In genomic region chr9:130183133-130183762, GRCh38 we compare ENCODE assay signal across 10 cellular contexts. TPM values are rescaled to one million over a fixed set of nuclear protein-coding genes. Genes with fewer than 3 reads are reported as not detected.
DNase-seq lines count a peak whose midpoint lies in the region; ATAC-seq and TF ChIP-seq lines count a peak whose summit lies in the region.
"Had no signal": no experiment of that assay in that cellular context is flagged by ENCODE, and none has a peak within 500 bp of the region (broad histone marks: within the 10 kb centered on the region; RNA-seq: fewer than 3 reads in every experiment).

No MANE protein-coding gene starts in this region.

- no peak overlapping the region for H2AFZ ChIP-seq in HCT116 (ENCODE audit: low read depth, low read length, poor library complexity, severe bottlenecking)

- POLR2A ChIA-PET in HCT116 (lab: Charles Lee), result no interaction called here

- H3K9ac ChIP-seq in HCT116 (ENCODE audit: low read length), result peak overlapping the region; percentile 45; the same call in 1 of the 2 replicates
- H3K9ac ChIP-seq: KMS-11 had no signal

- no peaks in the 10 kb centered on the region for H3K27me3 Mint-ChIP-seq in natural killer cell (ENCODE audit: low read depth in 2 of 2)
- H3K27me3 Mint-ChIP-seq in activated T-cell treated with anti-CD3 and anti-CD28 coated beads, Interleukin-2, amount 50 U/mL, for 24 hours, result no peaks in the 10 kb centered on the region

- H3K9me3 ChIP-seq in HCT116 (ENCODE audit: control insufficient read depth in 1 of 2, insufficient read depth in 1 of 2, low read depth in 1 of 2, low read length in 2 of 2) (no peaks in the 10 kb centered on the region), ascending aorta (no peaks in the 10 kb centered on the region), stomach (no peaks in the 10 kb centered on the region)

- peaks cover 5% of the 10 kb centered on the region; the same call in 1 of the 2 replicates for H4K20me1 ChIP-seq in HCT116 (ENCODE audit: insufficient read depth)

- H3K9me2 ChIP-seq in HCT116 (ENCODE audit: insufficient read depth), result no peaks in the 10 kb centered on the region

- H3K27ac Mint-ChIP-seq in natural killer cell, result no peak overlapping the region
- H3K27ac Mint-ChIP-seq in activated T-cell treated with anti-CD3 and anti-CD28 coated beads, Interleukin-2, amount 50 U/mL, for 24 hours, result no peak overlapping the region

- intact Hi-C loops in HCT116 (cut with micrococcal nuclease), result no loop called here
- intact Hi-C loops in ascending aorta (cut with DNase I), result no loop called here
- intact Hi-C loops in stomach (cut with DNase I; ENCODE audit: low total_unique reads), result no loop called here
- intact Hi-C loops in natural killer cell (cut with micrococcal nuclease), result no loop called here

- ATAC-seq in HCT116, result no peak
- ATAC-seq in natural killer cell, result no peak

- RAD21 ChIA-PET in HCT116 (lab: Charles Lee; ENCODE audit: low non-redundant PET in 1 of 2, low total read pairs in 2 of 2, uncharacterized antibody in 2 of 2, unreplicated experiment in 2 of 2), result no interaction called here

- H3K27ac ChIP-seq in HCT116 (ENCODE audit: low read depth, low read length) (peak overlapping the region; percentile 50), ascending aorta (peak overlapping the region; percentile 89 to 90), stomach (peak overlapping the region; percentile 11 to 90 (median 84))
- H3K27ac ChIP-seq: KMS-11 had no signal

- H3K4me1 ChIP-seq in HCT116 (ENCODE audit: control insufficient read depth in 1 of 2, insufficient read depth in 2 of 2, low read length in 2 of 2) (peaks cover 24 to 55% of the 10 kb centered on the region in 2 experiments), ascending aorta (peaks cover 34 to 52% of the 10 kb centered on the region in 2 donors), stomach (peaks cover 17 to 65% (median 47%) of the 10 kb centered on the region in 4 donors)

- H3K36me3 ChIP-seq in HCT116 (ENCODE audit: control insufficient read depth in 1 of 2, insufficient read depth in 2 of 2, low read length in 2 of 2) (no peaks in the 10 kb centered on the region), ascending aorta (no peaks in the 10 kb centered on the region), stomach (no peaks in the 10 kb centered on the region)

- H3K79me2 ChIP-seq in HCT116 (ENCODE audit: insufficient read depth, low read length), result peaks cover 96% of the 10 kb centered on the region

- H3K4me3 Mint-ChIP-seq in natural killer cell, result no peak overlapping the region
- H3K4me3 Mint-ChIP-seq in activated T-cell treated with anti-CD3 and anti-CD28 coated beads, Interleukin-2, amount 50 U/mL, for 24 hours, result no peak overlapping the region

- 33 to 55% (median 37%) methylated on average over 6 to 7 of the region's 7 CpGs for WGBS in stomach, 5 donors

- DNase-seq in HCT116 (ENCODE audit: low read depth, low spot score), result no peak
- DNase-seq in ascending aorta (ENCODE audit: low spot score in 2 of 2), result peak in 1 of 2 donors; percentile 89
- peak; percentile 66 for DNase-seq in iPS-NIHi11 (ENCODE audit: low spot score)
- DNase-seq in stomach, result no peak
- no peak for DNase-seq in natural killer cell
- DNase-seq in KBM-7, result no peak
- no peak for DNase-seq in activated T-cell treated with anti-CD3 and anti-CD28 coated beads, Interleukin-2, amount 50 U/mL, for 24 hours
- DNase-seq in NCI-H1436 treated with DMSO at 0.1 percent for 48 hours (lab: John Stamatoyannopoulos, UW), result no peak
- DNase-seq: effector CD8-positive, alpha-beta T cell had no signal

- no peak overlapping the region for H3K4me3 ChIP-seq in HCT116 (replicated peaks in 1 of 2; ENCODE audit: low read depth in 1 of 2, low read length in 2 of 2)
- H3K4me3 ChIP-seq in ascending aorta, result peak overlapping the region in 1 of 2 donors; percentile 30
- H3K4me3 ChIP-seq in stomach, result peak overlapping the region in 1 of 4 donors; percentile 4

- TF ChIP-seq RAD21 in HCT116 (IDR thresholded peaks at IDR 0.05; ENCODE audit: low read depth), result no peak

- H3K4me1 Mint-ChIP-seq in natural killer cell, result peaks cover 0 to 10% of the 10 kb centered on the region in 2 donors
- no peaks in the 10 kb centered on the region for H3K4me1 Mint-ChIP-seq in activated T-cell treated with anti-CD3 and anti-CD28 coated beads, Interleukin-2, amount 50 U/mL, for 24 hours (ENCODE audit: low read depth)

- BruUV-seq in HCT116 (replicated peaks; lab: Mats Ljungman, UMichigan), result no TSS peak

- no peak for TF ChIP-seq EP300 in stomach (IDR thresholded peaks at IDR 0.05)

- H3K27me3 ChIP-seq in HCT116 (ENCODE audit: insufficient read depth, low read length) (no peaks in the 10 kb centered on the region), ascending aorta (no peaks in the 10 kb centered on the region), stomach (no peaks in the 10 kb centered on the region)

- peak overlapping the region; percentile 62 for H3K4me2 ChIP-seq in HCT116 (ENCODE audit: low read length)
- H3K4me2 ChIP-seq: KMS-11 had no signal

- H3K9me3 Mint-ChIP-seq in natural killer cell, result no peaks in the 10 kb centered on the region
- no peaks in the 10 kb centered on the region for H3K9me3 Mint-ChIP-seq in activated T-cell treated with anti-CD3 and anti-CD28 coated beads, Interleukin-2, amount 50 U/mL, for 24 hours

- H3K36me3 Mint-ChIP-seq in natural killer cell, result no peaks in the 10 kb centered on the region
- no peaks in the 10 kb centered on the region for H3K36me3 Mint-ChIP-seq in activated T-cell treated with anti-CD3 and anti-CD28 coated beads, Interleukin-2, amount 50 U/mL, for 24 hours (ENCODE audit: low read depth)

- no peak for TF ChIP-seq POLR2A in HCT116 (IDR thresholded peaks at IDR 0.05; ENCODE audit: borderline replicate concordance, extremely low read depth, insufficient read depth, insufficient read length)
- no peak for TF ChIP-seq POLR2A in stomach (IDR thresholded peaks at IDR 0.05)

- in situ Hi-C loops in KBM-7 (cut with MboI; ENCODE audit: low pct_unique_long_range_greater_than_20kb, low sequenced_read_pairs), result no loop called here

- CTCF ChIA-PET in HCT116 (lab: Charles Lee), result no interaction called here

- TF ChIP-seq CTCF in HCT116 (IDR thresholded peaks at IDR 0.05 in 2 of 3, conservative IDR thresholded peaks at IDR 0.05 in 1 of 3; ENCODE audit: borderline replicate concordance in 1 of 3, insufficient read depth in 1 of 3, low read depth in 2 of 3, low read length in 2 of 3) (no peak), ascending aorta (IDR thresholded peaks at IDR 0.05) (no peak), stomach (IDR thresholded peaks at IDR 0.05) (no peak), natural killer cell (IDR thresholded peaks at IDR 0.05) (no peak)

TF ChIP-seq in HCT116, 20 proteins besides CTCF, POLR2A, EP300 and RAD21:
- TF ChIP-seq MAX (IDR thresholded peaks at IDR 0.05) (no peak), TCF7L2 (IDR thresholded peaks at IDR 0.05; ENCODE audit: borderline replicate concordance, extremely low read depth, insufficient read depth, insufficient read length) (no peak), EGR1 (IDR thresholded peaks at IDR 0.05; ENCODE audit: low read depth) (no peak)

RNA-seq across cellular contexts. Expression of gene NCS1, which starts 11.0 kb away (rescaled TPM):
- total RNA-seq in HCT116 (2021; ENCODE audit: unreplicated experiment), result 68.7 TPM
- 26.6 and 30.0 TPM in 2 replicates for polyA plus RNA-seq in HCT116 (2012)
- total RNA-seq in ascending aorta, result 34.7 TPM
- 10 to 100 TPM; 12.8 to 50.0 (median 16.7) TPM for total RNA-seq in stomach
- polyA plus RNA-seq in stomach, result 10 to 100 TPM in 1 of 3 donors, 1 to 10 TPM in 2; 3.2 to 26.0 (median 6.4) TPM
- 1 to 10 TPM; 1.4 to 2.4 (median 1.5) TPM for total RNA-seq in natural killer cell

Comparison
In these comparisons a context has a peak if more than half of its experiments do, and no peak if none do; other contexts are left out.
1. RNA of gene NCS1, which starts 11.0 kb away (total RNA-seq): 68.7 TPM in HCT116 (single experiment), 34.7 TPM in ascending aorta (single experiment) and 12.8 to 50.0 TPM in stomach; 1.4 to 2.4 TPM in natural killer cell; every median in the first group is over 4 times any median in the second.
2. Peak in every context shown above with its lines, with median percentiles within 50 percentile points of each other: H3K27ac ChIP-seq.